Comparison of ENCODE assay signal across 9 cellular contexts in genomic region chr3:64612082-64612860, GRCh38.
DNase-seq lines count a peak whose midpoint lies in the region; ATAC-seq, FAIRE-seq and TF ChIP-seq lines count a peak whose summit lies in the region.
"Had no signal": no experiment of that assay in that cellular context is flagged by ENCODE, and none has a peak within 500 bp of the region (broad histone marks: within the 10 kb centered on the region; RNA-seq: fewer than 3 reads in every experiment).

No MANE protein-coding gene starts in this region.

- FAIRE-seq in H1 (lab: Jason Lieb, UNC) = no peak

- H2BK120ac ChIP-seq in H1 (replicated peaks; ENCODE audit: low read depth, low read length) (no peak overlapping the region), mesendoderm (ENCODE audit: low read depth, low read length) (no peak overlapping the region)

- H3K9ac ChIP-seq in H1 (replicated peaks in 1 of 4; ENCODE audit: extremely low read depth in 1 of 4, low read depth in 3 of 4, low read length in 3 of 4) (no peak overlapping the region), mesendoderm (ENCODE audit: low read length) (no peak overlapping the region)

- H4K8ac ChIP-seq in H1 (ENCODE audit: extremely low read depth, insufficient read depth, low read length) (no peak overlapping the region), mesendoderm (ENCODE audit: low read depth, low read length) (no peak overlapping the region)

- H3K27me3 ChIP-seq in H1 (replicated peaks in 1 of 4; ENCODE audit: control insufficient read depth in 3 of 4, extremely low read depth in 1 of 4, insufficient read depth in 3 of 4, low read length in 3 of 4) (peaks cover 0 to 1% (median 0%) of the 10 kb centered on the region in 4 experiments; a peak in 1 of 7 replicates), mesendoderm (ENCODE audit: insufficient read depth, low read length, poor library complexity) (no peaks in the 10 kb centered on the region), thoracic aorta (replicated peaks; ENCODE audit: insufficient read depth) (no peaks in the 10 kb centered on the region)

- H3K79me1 ChIP-seq in H1 (ENCODE audit: low read depth, low read length) (no peaks in the 10 kb centered on the region), mesendoderm (ENCODE audit: low read length) (no peaks in the 10 kb centered on the region)

- H4K20me1 ChIP-seq in H1 (replicated peaks in 1 of 2; ENCODE audit: control insufficient read depth in 1 of 2, insufficient read depth in 2 of 2, low read length in 2 of 2) = no peaks in the 10 kb centered on the region

- H3K4ac ChIP-seq in H1 (replicated peaks; ENCODE audit: insufficient read length, low read depth, low read length) (no peak overlapping the region), mesendoderm (ENCODE audit: low read depth, low read length) (no peak overlapping the region)

- H2BK12ac ChIP-seq in H1 (ENCODE audit: low read depth, low read length) = no peak overlapping the region

- no peak for TF ChIP-seq POLR2A in H1 (IDR thresholded peaks at IDR 0.05; ENCODE audit: control extremely low read depth in 1 of 2, low read depth in 2 of 2, low read length in 2 of 2)

- no peak overlapping the region for H2AK5ac ChIP-seq in H1 (ENCODE audit: low read depth, low read length)
- H2AK5ac ChIP-seq in mesendoderm (ENCODE audit: low read length) = no peak overlapping the region

- H3K4me1 ChIP-seq in H1 (replicated peaks in 1 of 4; ENCODE audit: control insufficient read depth in 3 of 4, insufficient read depth in 4 of 4, low read length in 3 of 4) (no peaks in the 10 kb centered on the region), mesendoderm (ENCODE audit: control insufficient read depth, low read depth, low read length) (no peaks in the 10 kb centered on the region), thoracic aorta (ENCODE audit: control insufficient read depth in 1 of 2, low read depth in 2 of 2) (peaks cover 0 to 10% of the 10 kb centered on the region in 2 donors)

- H3K36me3 ChIP-seq in H1 (ENCODE audit: control insufficient read depth in 2 of 4, insufficient read depth in 4 of 4, low read length in 3 of 4) (no peaks in the 10 kb centered on the region; a peak in 1 of 8 replicates), mesendoderm (ENCODE audit: control insufficient read depth, insufficient read depth, low read length) (no peaks in the 10 kb centered on the region), thoracic aorta (peaks cover 5% of the 10 kb centered on the region)

- POLR2A ChIA-PET in H1 (lab: Charles Lee; ENCODE audit: partially characterized antibody) = no interaction called here

- H3K4me2 ChIP-seq in H1 (ENCODE audit: insufficient read depth in 1 of 2, low read depth in 2 of 2, low read length in 2 of 2) (no peak overlapping the region), mesendoderm (ENCODE audit: low read length) (no peak overlapping the region)

- H3K56ac ChIP-seq in H1 (replicated peaks; ENCODE audit: insufficient read length, low read depth, low read length) = no peak overlapping the region
- H3K56ac ChIP-seq in mesendoderm (ENCODE audit: low read length) = no peak overlapping the region

- no peak for ATAC-seq in thoracic aorta (ENCODE audit: insufficient number of reproducible peaks, low FRiP score, low read depth)

- no peak for TF ChIP-seq RAD21 in H1 (IDR thresholded peaks at IDR 0.05 in 1 of 2, conservative IDR thresholded peaks at IDR 0.05 in 1 of 2; ENCODE audit: low read depth in 2 of 2, low read length in 2 of 2)

- H4K5ac ChIP-seq in H1 (ENCODE audit: insufficient read length, low read depth, low read length) (no peak overlapping the region), mesendoderm (ENCODE audit: low read length) (no peak overlapping the region)

- H3K23ac ChIP-seq in H1 (ENCODE audit: insufficient read length) (no peak overlapping the region), mesendoderm (ENCODE audit: low read length) (no peak overlapping the region)

- DNase-seq in NCI-H2227 (lab: John Stamatoyannopoulos, UW; ENCODE audit: unreplicated experiment) (peak; percentile 8), H1 (ENCODE audit: low read depth in 1 of 2, low spot score in 2 of 2) (no peak), mesendoderm (peak; percentile 6), thoracic aorta (ENCODE audit: low spot score) (no peak), NCI-H1436 treated with DMSO at 0.1 percent for 48 hours (lab: John Stamatoyannopoulos, UW) (no peak), T-helper 1 cell (no peak), amygdala (lab: John Stamatoyannopoulos, UW) (no peak)
- no peak for DNase-seq in stimulated activated CD4-positive, alpha-beta T cell treated with anti-CD3 and anti-CD28 coated beads, Interleukin-12 subunit alpha, Interleukin-12 subunit beta, amount 100 ng/mL, for 4 hours
- DNase-seq: DMS79 treated with DMSO at 0.1 percent for 48 hours had no signal

- H4K91ac ChIP-seq in H1 (replicated peaks; ENCODE audit: insufficient read length, low read length) = no peak overlapping the region

- WGBS in H1 (ENCODE audit: extremely low coverage in 1 of 2, insufficient coverage in 1 of 2, insufficient read length in 1 of 2, insufficient replicate concordance in 2 of 2, low coverage in 1 of 2, low lambda C conversion rate in 2 of 2, missing lambda C conversion rate in 1 of 2), 2 experiments = 90% methylated on average over 4 of the region's 4 CpGs; no CpG with 5 or more reads in 1 of the 2 experiments
- no CpG with 5 or more reads among the region's 4 CpGs for WGBS in mesendoderm (ENCODE audit: extremely low coverage, insufficient coverage, low lambda C conversion rate)

- H3K79me2 ChIP-seq in H1 (ENCODE audit: control insufficient read depth in 1 of 2, insufficient read depth in 2 of 2, low read length in 2 of 2) (no peaks in the 10 kb centered on the region), mesendoderm (ENCODE audit: control insufficient read depth, insufficient read depth, low read length) (no peaks in the 10 kb centered on the region)

- H3K18ac ChIP-seq in H1 (ENCODE audit: extremely low read depth, low read length) (no peak overlapping the region), mesendoderm (ENCODE audit: low read length) (no peak overlapping the region)

- no peak overlapping the region for H3K14ac ChIP-seq in H1 (ENCODE audit: insufficient read length)

- TF ChIP-seq CTCF in H1 (IDR thresholded peaks at IDR 0.05; ENCODE audit: control extremely low read depth in 1 of 3, insufficient read depth in 1 of 3, low read depth in 1 of 3, low read length in 3 of 3) (no peak), thoracic aorta (IDR thresholded peaks at IDR 0.05) (no peak)

- H3K27ac ChIP-seq in H1 (ENCODE audit: low read depth, low read length) = no peak overlapping the region
- H3K27ac ChIP-seq in mesendoderm (ENCODE audit: low read depth, low read length) = no peak overlapping the region
- peak overlapping the region; percentile 1 to 25 for H3K27ac ChIP-seq in thoracic aorta

- H3K4me3 ChIP-seq in H1 (ENCODE audit: extremely low read depth in 1 of 4, insufficient read depth in 2 of 4, low read depth in 3 of 4, low read length in 4 of 4) (no peak overlapping the region), mesendoderm (ENCODE audit: low read length) (no peak overlapping the region), thoracic aorta (no peak overlapping the region)

- H2BK15ac ChIP-seq in H1 (ENCODE audit: low read length) (no peak overlapping the region), mesendoderm (replicated peaks; ENCODE audit: low read depth) (no peak overlapping the region)

- no peak overlapping the region for H2BK20ac ChIP-seq in H1 (ENCODE audit: low read length)

- no peaks in the 10 kb centered on the region for H3K23me2 ChIP-seq in H1 (ENCODE audit: low read depth, low read length)

- CTCF ChIA-PET in H1 (lab: Charles Lee; ENCODE audit: partially characterized antibody) = interaction anchor here (0.6 kb wide), 1 partner anchor 75 kb away, joined by 3 read pairs; no protein-coding TSS in a partner anchor

- TF ChIP-seq EP300 in H1 (IDR thresholded peaks at IDR 0.05; ENCODE audit: borderline replicate concordance in 1 of 2, low read depth in 2 of 2, low read length in 2 of 2) = no peak

- H3K9me3 ChIP-seq in H1 (ENCODE audit: insufficient read depth in 2 of 2, low read depth in 1 of 2, low read length in 1 of 2) (no peaks in the 10 kb centered on the region), thoracic aorta (no peaks in the 10 kb centered on the region)

- no peak overlapping the region for H2AFZ ChIP-seq in H1 (ENCODE audit: low read length)

- no peak overlapping the region for H2BK5ac ChIP-seq in H1 (ENCODE audit: low read depth, low read length)
- H2BK5ac ChIP-seq in mesendoderm (ENCODE audit: low read length) = no peak overlapping the region

TF ChIP-seq in H1, 55 proteins besides CTCF, POLR2A, EP300 and RAD21:
- TF ChIP-seq ZNF274 (IDR thresholded peaks at IDR 0.05; ENCODE audit: borderline replicate concordance, extremely low read depth, low read length) (no peak), CEBPB (IDR thresholded peaks at IDR 0.05; ENCODE audit: low read depth, low read length) (0 out of 2 replicates have a peak, but pooled peaks have one; percentile 25)

Comparison
In these comparisons a context has a peak if more than half of its experiments do, and no peak if none do; other contexts are left out.
1. DNase-seq: peak in NCI-H2227 (single experiment) and mesendoderm (single experiment); none in H1 (0 of 2), thoracic aorta (single experiment), NCI-H1436 treated with DMSO at 0.1 percent for 48 hours (single experiment), T-helper 1 cell (0 of 5), amygdala (0 of 56) and stimulated activated CD4-positive, alpha-beta T cell treated with anti-CD3 and anti-CD28 coated beads, Interleukin-12 subunit alpha, Interleukin-12 subunit beta, amount 100 ng/mL, for 4 hours (single experiment).
2. H3K27ac ChIP-seq: peak in thoracic aorta (2 of 2); none in H1 (single experiment) and mesendoderm (single experiment).